1 cellular context compared by ENCODE assay signal in genomic region chr12:80149547-80150313, GRCh38.
A peak's percentile ranks its signal among the peaks of the same experiment; 100 is the strongest.
TF ChIP-seq lines count a peak whose summit lies in the region.

No MANE protein-coding gene starts in this region.

TF ChIP-seq in HEK293, 187 proteins besides CTCF, POLR2A, EP300 and RAD21 (continued from another document):
- TF ChIP-seq REST (tag by site-specific recombination; IDR thresholded peaks at IDR 0.05), result peak; percentile 41; the same call in 1 of the 2 replicates
- peak; percentile 43 for TF ChIP-seq ZBTB8A (tag by site-specific recombination; IDR thresholded peaks at IDR 0.05)
- TF ChIP-seq ZBTB11 (tag by site-specific recombination; conservative IDR thresholded peaks at IDR 0.05; ENCODE audit: low read depth), result peak; percentile 63
- peak; percentile 46 for TF ChIP-seq ZEB2 (tag by site-specific recombination; IDR thresholded peaks at IDR 0.05)
- 0 out of 2 replicates have a peak, but pooled peaks have one; percentile 27 for TF ChIP-seq ZNF280D (tag by site-specific recombination; IDR thresholded peaks at IDR 0.05)
- TF ChIP-seq KLF9 (tag by site-specific recombination; IDR thresholded peaks at IDR 0.05; ENCODE audit: low read depth), result peak; percentile 65
- TF ChIP-seq ZFP69B (tag by site-specific recombination; IDR thresholded peaks at IDR 0.05), result peak; percentile 47; the same call in 1 of the 2 replicates
- TF ChIP-seq ZNF639 (tag by site-specific recombination; IDR thresholded peaks at IDR 0.05), result peak; percentile 38; the same call in 1 of the 2 replicates
- TF ChIP-seq ZNF10 (tag by site-specific recombination; IDR thresholded peaks at IDR 0.05), result peak; percentile 26; the same call in 1 of the 2 replicates
- 0 out of 2 replicates have a peak, but pooled peaks have one; percentile 2 for TF ChIP-seq KLF8 (tag by site-specific recombination; IDR thresholded peaks at IDR 0.05)
- peak; percentile 45; the same call in 1 of the 2 replicates for TF ChIP-seq MZF1 (tag by site-specific recombination; IDR thresholded peaks at IDR 0.05; ENCODE audit: borderline replicate concordance)
- TF ChIP-seq YY2 (tag by site-specific recombination; IDR thresholded peaks at IDR 0.05), result peak; percentile 54; the same call in 1 of the 2 replicates
- TF ChIP-seq IKZF3 (tag by site-specific recombination; IDR thresholded peaks at IDR 0.05), result peak; percentile 66; the same call in 1 of the 2 replicates
- TF ChIP-seq ZNF423 (tag by site-specific recombination; IDR thresholded peaks at IDR 0.05), result 0 out of 2 replicates have a peak, but pooled peaks have one; percentile 65
- peak; percentile 32; the same call in 1 of the 2 replicates for TF ChIP-seq KLF7 (tag by site-specific recombination; IDR thresholded peaks at IDR 0.05; ENCODE audit: borderline replicate concordance)
- peak; percentile 58 for TF ChIP-seq ZBTB26 (tag by site-specific recombination; optimal IDR thresholded peaks at IDR 0.05)
- 0 out of 2 replicates have a peak, but pooled peaks have one; percentile 34 for TF ChIP-seq ZNF692 (tag by site-specific recombination; IDR thresholded peaks at IDR 0.05)
- TF ChIP-seq ZBTB17 (tag by site-specific recombination; IDR thresholded peaks at IDR 0.05), result peak; percentile 78
- TF ChIP-seq ZNF561 (tag by site-specific recombination; IDR thresholded peaks at IDR 0.05; ENCODE audit: borderline replicate concordance), result peak; percentile 62; the same call in 1 of the 2 replicates
- peak; percentile 68 for TF ChIP-seq ZXDB (tag by site-specific recombination; IDR thresholded peaks at IDR 0.05)
- TF ChIP-seq EGR2 (tag by site-specific recombination; IDR thresholded peaks at IDR 0.05; ENCODE audit: low read depth), result peak; percentile 23; the same call in 1 of the 2 replicates
- 0 out of 2 replicates have a peak, but pooled peaks have one; percentile 23 for TF ChIP-seq ZNF629 (tag by site-specific recombination; IDR thresholded peaks at IDR 0.05)
- TF ChIP-seq YY1 (tag by site-specific recombination; IDR thresholded peaks at IDR 0.05), result peak; percentile 69
- TF ChIP-seq ZNF24 (tag by site-specific recombination; IDR thresholded peaks at IDR 0.05), result 0 out of 2 replicates have a peak, but pooled peaks have one; percentile 15
- peak; percentile 23; the same call in 1 of the 2 replicates for TF ChIP-seq ZBTB20 (tag by site-specific recombination; IDR thresholded peaks at IDR 0.05)
- TF ChIP-seq KLF10 (tag by site-specific recombination; IDR thresholded peaks at IDR 0.05), result 0 out of 2 replicates have a peak, but pooled peaks have one; percentile 8
- TF ChIP-seq KLF17 (tag by site-specific recombination; IDR thresholded peaks at IDR 0.05), result peak; percentile 65; the same call in 1 of the 2 replicates
- 0 out of 2 replicates have a peak, but pooled peaks have one; percentile 8 for TF ChIP-seq PRDM1 (tag by site-specific recombination; IDR thresholded peaks at IDR 0.05)
- TF ChIP-seq ZNF501 (tag by site-specific recombination; IDR thresholded peaks at IDR 0.05), result peak; percentile 62; the same call in 1 of the 2 replicates
- peak; percentile 76 for TF ChIP-seq ZNF2 (tag by site-specific recombination; IDR thresholded peaks at IDR 0.05)
- TF ChIP-seq ZNF324 (tag by site-specific recombination; IDR thresholded peaks at IDR 0.05), result peak; percentile 53; the same call in 1 of the 2 replicates
